8 cellular contexts compared by ENCODE assay signal in genomic region chr14:35121887-35122695, GRCh38. TPM values are rescaled to one million over a fixed set of nuclear protein-coding genes. Genes with fewer than 3 reads are reported as not detected.
DNase-seq lines count a peak whose midpoint lies in the region; ATAC-seq and TF ChIP-seq lines count a peak whose summit lies in the region.

TSS of gene PPP2R3C (minus strand) at chr14:35121990. CDS start at chr14:35121959, 31 bp downstream.
TSS of gene PRORP (plus strand) at chr14:35122552. CDS start at chr14:35123246, 694 bp downstream.

- H3K36me3 ChIP-seq in KMS-11 (ENCODE audit: insufficient read depth) (no peaks in the 10 kb centered on the region), Peyer's patch (no peaks in the 10 kb centered on the region), esophagus muscularis mucosa (peaks cover 0 to 4% (median 0%) of the 10 kb centered on the region in 4 donors), muscle layer of duodenum (ENCODE audit: control insufficient read depth in 1 of 2, insufficient read depth in 2 of 2, low read length in 2 of 2) (peaks cover 5 to 16% of the 10 kb centered on the region in 2 donors)

- peak within 1 kb of the TSS; percentile 69 for H3K4me2 ChIP-seq in KMS-11

- H3K4me3 ChIP-seq in KMS-11 (IDR thresholded peaks at IDR 0.05; ENCODE audit: insufficient read depth, low read depth, low read length) (no peak within 1 kb of the TSS), Peyer's patch (peak within 1 kb of the TSS; percentile 62 to 82 (median 72)), esophagus muscularis mucosa (peak within 1 kb of the TSS; percentile 69 to 78 (median 71)), muscle layer of duodenum (ENCODE audit: low read depth in 1 of 2, low read length in 2 of 2) (peak within 1 kb of the TSS; percentile 85 to 97)

- peaks cover 18% of the 10 kb centered on the region for H3K4me1 ChIP-seq in KMS-11 (ENCODE audit: low read depth, poor library complexity, severe bottlenecking)
- H3K4me1 ChIP-seq in Peyer's patch = peaks cover 0 to 16% (median 5%) of the 10 kb centered on the region in 4 donors
- peaks cover 17 to 64% (median 47%) of the 10 kb centered on the region in 4 donors for H3K4me1 ChIP-seq in esophagus muscularis mucosa
- H3K4me1 ChIP-seq in muscle layer of duodenum (ENCODE audit: control insufficient read depth in 1 of 2, insufficient read depth in 2 of 2, low read length in 2 of 2) = peaks cover 6 to 26% of the 10 kb centered on the region in 2 donors

- peak; percentile 49 for TF ChIP-seq EP300 in esophagus muscularis mucosa (IDR thresholded peaks at IDR 0.05)

- DNase-seq in DMS53 treated with DMSO at 0.1 percent for 48 hours (lab: John Stamatoyannopoulos, UW; ENCODE audit: unreplicated experiment) (peak; percentile 84), Peyer's patch (peak; percentile 91 to 96 (median 93)), esophagus muscularis mucosa (ENCODE audit: extremely low spot score) (peak; percentile 98)
- DNase-seq in activated T-cell treated with anti-CD3 and anti-CD28 coated beads, Interleukin-2, amount 50 U/mL, for 48 hours = peak; percentile 92
- DNase-seq in stimulated activated CD8-positive, alpha-beta memory T cell treated with anti-CD3 and anti-CD28 coated beads, Interleukin-7, amount 100 ng/mL, for 4 hours (ENCODE audit: low read depth in 2 of 2) = peak; percentile 83

- intact Hi-C loops in esophagus muscularis mucosa (cut with DNase I) = loop anchor here (5.0 kb wide), 2 partner anchors 70 to 140 kb away; partner anchors contain the start of gene SRP54

- H3K9ac ChIP-seq in KMS-11 = peak within 1 kb of the TSS; percentile 99

- under 1% methylated on average over 45 of the region's 57 CpGs for WGBS in esophagus muscularis mucosa

- peak within 1 kb of the TSS; percentile 100 for H3K27ac ChIP-seq in KMS-11
- H3K27ac ChIP-seq in Peyer's patch = peak within 1 kb of the TSS; percentile 85 to 99 (median 95)
- H3K27ac ChIP-seq in esophagus muscularis mucosa (replicated peaks in 1 of 4) = peak within 1 kb of the TSS; percentile 90 to 95 (median 95)
- H3K27ac ChIP-seq in muscle layer of duodenum (ENCODE audit: low read length) = peak within 1 kb of the TSS; percentile 99

- TF ChIP-seq CTCF in KMS-11 (conservative IDR thresholded peaks at IDR 0.05; ENCODE audit: low read depth, low read length) = no peak
- no peak for TF ChIP-seq CTCF in Peyer's patch (IDR thresholded peaks at IDR 0.05)
- TF ChIP-seq CTCF in esophagus muscularis mucosa (IDR thresholded peaks at IDR 0.05) = no peak

- H3K9me3 ChIP-seq in Peyer's patch (no peaks in the 10 kb centered on the region), esophagus muscularis mucosa (no peaks in the 10 kb centered on the region), muscle layer of duodenum (ENCODE audit: control insufficient read depth in 1 of 2, low read length in 2 of 2) (no peaks in the 10 kb centered on the region)

- H3K27me3 ChIP-seq in KMS-11 (ENCODE audit: insufficient read depth, low read depth) (no peaks in the 10 kb centered on the region), Peyer's patch (no peaks in the 10 kb centered on the region), esophagus muscularis mucosa (no peaks in the 10 kb centered on the region), muscle layer of duodenum (ENCODE audit: low read depth, low read length) (no peaks in the 10 kb centered on the region)

- TF ChIP-seq POLR2A in Peyer's patch (IDR thresholded peaks at IDR 0.05) = peak; percentile 74 to 88
- TF ChIP-seq POLR2A in esophagus muscularis mucosa (IDR thresholded peaks at IDR 0.05; ENCODE audit: low read depth) = no peak

- peak within 1 kb of the TSS; percentile 89 for H2AFZ ChIP-seq in KMS-11 (ENCODE audit: low read depth)

- H3K79me2 ChIP-seq in KMS-11 (ENCODE audit: insufficient read depth, low read depth) = peaks cover 7% of the 10 kb centered on the region; the same call in 1 of the 2 replicates

- peak; percentile 83 for ATAC-seq in GM21737 (IDR thresholded peaks at IDR 0.05; ENCODE audit: unreplicated experiment)

- no peaks in the 10 kb centered on the region for H4K20me1 ChIP-seq in KMS-11 (ENCODE audit: insufficient read depth)

RNA-seq across cellular contexts. Expression of gene PPP2R3C, which starts in this region (rescaled TPM):
- total RNA-seq in Peyer's patch (10 to 100 TPM; 20.1 to 44.6 (median 33.6) TPM), esophagus muscularis mucosa (10 to 100 TPM; 29.5 to 48.6 (median 36.8) TPM)

RNA-seq across cellular contexts. Expression of gene PRORP, which starts in this region (rescaled TPM):
- total RNA-seq in Peyer's patch = 10 to 100 TPM; 29.2 to 52.0 (median 36.9) TPM
- 10 to 100 TPM in 3 of 4 donors, 1 to 10 TPM in 1; 9.6 to 20.0 (median 17.3) TPM for total RNA-seq in esophagus muscularis mucosa
